ENCODE assay signal across 8 cellular contexts in the genomic region with DNA sequence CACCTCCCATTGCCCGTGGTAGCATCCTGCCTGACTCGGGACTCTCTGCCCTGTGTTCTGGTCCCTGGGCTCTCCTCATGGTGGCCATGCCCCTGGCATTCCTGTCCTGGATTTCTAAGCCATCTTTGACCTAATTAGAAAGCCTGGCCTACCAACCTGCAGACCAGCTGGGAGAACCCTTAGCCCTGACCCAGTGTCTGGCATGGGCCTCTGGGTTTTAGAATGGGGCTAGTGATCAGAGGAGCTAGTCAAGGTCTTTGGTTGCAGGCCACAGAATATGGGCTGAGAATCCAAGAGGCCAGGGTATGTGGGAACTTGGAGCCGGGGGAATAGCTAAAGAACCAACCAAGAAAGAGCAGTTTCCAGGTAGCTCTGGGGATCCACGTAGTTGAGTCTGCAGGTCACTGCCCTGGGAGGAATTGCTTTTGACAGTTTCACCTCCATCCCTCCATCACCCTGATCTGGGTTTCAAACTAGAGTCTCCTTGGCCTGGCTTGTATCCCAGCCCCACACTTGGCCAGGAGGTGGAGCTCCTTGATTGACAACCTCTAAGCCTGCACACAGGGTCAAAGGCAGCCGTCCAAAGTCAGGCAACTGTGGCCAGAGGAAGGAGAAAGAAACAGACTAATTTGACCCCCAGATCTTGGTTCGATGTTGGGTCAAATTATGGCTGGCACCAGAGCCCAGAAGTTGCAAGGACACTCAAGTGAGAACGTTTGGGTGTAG. TPM values are rescaled to one million over a fixed set of nuclear protein-coding genes. Genes with fewer than 3 reads are reported as not detected.
DNase-seq lines count a peak whose midpoint lies in the region; ATAC-seq and TF ChIP-seq lines count a peak whose summit lies in the region.

No MANE protein-coding gene starts in this region.

- peak overlapping the region; percentile 13; the same call in 1 of the 2 replicates for H3K4me2 ChIP-seq in OCI-LY7 (ENCODE audit: low read length)

- peak; percentile 85 to 87 for ATAC-seq in left cardiac atrium
- peak in 1 of 2 donors; percentile 73 for ATAC-seq in gastrocnemius medialis
- no peak for ATAC-seq in HG03095 (IDR thresholded peaks at IDR 0.05; ENCODE audit: unreplicated experiment)
- ATAC-seq in GM19397 (IDR thresholded peaks at IDR 0.05; ENCODE audit: unreplicated experiment), result no peak

- BruUV-seq in OCI-LY7 (replicated peaks; lab: Mats Ljungman, UMichigan), result no TSS peak

- intact Hi-C loops in OCI-LY7 (cut with micrococcal nuclease; ENCODE audit: unreplicated experiment), result loop anchor here (1.0 to 2.0 kb wide), 7 partner anchors 56 to 373 kb away; no protein-coding TSS in a partner anchor
- intact Hi-C loops in left cardiac atrium (cut with DNase I), result loop anchor here in 1 of 2 donors (5.0 kb wide), 1 partner anchor 93 kb away; no protein-coding TSS in a partner anchor
- intact Hi-C loops in gastrocnemius medialis (cut with DNase I; ENCODE audit: low total_unique reads), result loop anchor here (1.0 kb wide), 1 partner anchor 94 kb away; no protein-coding TSS in a partner anchor

- no peak for TF ChIP-seq POLR2A in gastrocnemius medialis (IDR thresholded peaks at IDR 0.05)

- no peaks in the 10 kb centered on the region for H3K36me3 ChIP-seq in OCI-LY7 (ENCODE audit: insufficient read depth, low read length)
- no peaks in the 10 kb centered on the region for H3K36me3 ChIP-seq in gastrocnemius medialis

- H3K9me3 ChIP-seq in OCI-LY7 (ENCODE audit: low read length), result no peaks in the 10 kb centered on the region
- H3K9me3 ChIP-seq in gastrocnemius medialis, result no peaks in the 10 kb centered on the region

- H4K20me1 ChIP-seq in OCI-LY7 (ENCODE audit: insufficient read depth, low read length), result no peaks in the 10 kb centered on the region

- CTCF ChIA-PET in OCI-LY7 (lab: Charles Lee; ENCODE audit: unreplicated experiment), result interaction anchor here (0.7 to 1.3 kb wide), 9 partner anchors 24 to 374 kb away, joined by 3 to 13 read pairs (median 3); no protein-coding TSS in a partner anchor

- H3K9me2 ChIP-seq in OCI-LY7 (ENCODE audit: insufficient read depth, low read length), result no peaks in the 10 kb centered on the region

- H3K79me2 ChIP-seq in OCI-LY7 (ENCODE audit: insufficient read depth, low read depth, low read length), result no peaks in the 10 kb centered on the region

- peak overlapping the region; percentile 41 for H3K27ac ChIP-seq in OCI-LY7 (ENCODE audit: low read depth, low read length, poor library complexity, severe bottlenecking)
- peak overlapping the region in 3 of 4 donors; percentile 2 to 31 (median 30) for H3K27ac ChIP-seq in gastrocnemius medialis

- H3K4me3 ChIP-seq in OCI-LY7 (ENCODE audit: low read depth, low read length, poor library complexity, severe bottlenecking), result no peak overlapping the region
- no peak overlapping the region for H3K4me3 ChIP-seq in gastrocnemius medialis

- H2AFZ ChIP-seq in OCI-LY7 (ENCODE audit: low read length), result peak overlapping the region; percentile 76

- H3K4me1 ChIP-seq in OCI-LY7 (ENCODE audit: insufficient read depth, low read length, poor library complexity, severe bottlenecking) (peaks cover 29% of the 10 kb centered on the region), gastrocnemius medialis (no peaks in the 10 kb centered on the region)

- in situ Hi-C loops in gastrocnemius medialis (cut with MboI; ENCODE audit: low sequenced_read_pairs in 4 of 4), result no loop called here

- DNase-seq in activated gamma-delta T cell treated with Interleukin-2 at 50 U/mL for 16 hours (peak; percentile 47), activated gamma-delta T cell (lab: John Stamatoyannopoulos, UW) (no peak), OCI-LY7 (ENCODE audit: low spot score) (peak; percentile 87), left cardiac atrium (peak; percentile 60), gastrocnemius medialis (peak; percentile 42 to 62)
- peak; percentile 40 for DNase-seq in activated effector memory CD4-positive, alpha-beta T cell treated with Interleukin-2 at 50 U/mL for 16 hours

- no peaks in the 10 kb centered on the region for H3K27me3 ChIP-seq in gastrocnemius medialis

- TF ChIP-seq CTCF in OCI-LY7 (conservative IDR thresholded peaks at IDR 0.05; ENCODE audit: low read length) (peak; percentile 99), gastrocnemius medialis (IDR thresholded peaks at IDR 0.05 in 4 of 5, conservative IDR thresholded peaks at IDR 0.05 in 1 of 5) (peak; percentile 25 to 65 (median 52))

- POLR2A ChIA-PET in OCI-LY7 (lab: Charles Lee), result interaction anchor here (0.7 to 1.7 kb wide), 4 partner anchors 65 to 95 kb away, joined by 3 to 6 read pairs (median 4); no protein-coding TSS in a partner anchor

RNA-seq across cellular contexts. Expression of a gene that starts 54.7 kb away (rescaled TPM):
- 13.2 and 16.7 TPM in 2 replicates for total RNA-seq in OCI-LY7 (2014; rRNA removed; shearing (Covaris generic))
- total RNA-seq in OCI-LY7 (2022) (17.3 and 18.8 TPM in 2 replicates), left cardiac atrium (10 to 100 TPM in 1 of 2 donors, 1 to 10 TPM in 1; 6.3 to 13.5 TPM), gastrocnemius medialis (10 to 100 TPM in 2 of 4 donors, 1 to 10 TPM in 2; 3.4 to 43.3 (median 10.3) TPM)

Comparison
In these comparisons a context has a peak if more than half of its experiments do, and no peak if none do; other contexts are left out.
1. ATAC-seq: peak in left cardiac atrium (2 of 2); none in HG03095 (single experiment) and GM19397 (single experiment).